ENCODE assay signal across 21 cellular contexts in genomic region chr1:84985365-84985764, GRCh38. TPM values are rescaled to one million over a fixed set of nuclear protein-coding genes. Genes with fewer than 3 reads are reported as not detected.
DNase-seq lines count a peak whose midpoint lies in the region; ATAC-seq and TF ChIP-seq lines count a peak whose summit lies in the region.
"Had no signal": no experiment of that assay in that cellular context is flagged by ENCODE, and none has a peak within 500 bp of the region (broad histone marks: within the 10 kb centered on the region; RNA-seq: fewer than 3 reads in every experiment).

No MANE protein-coding gene starts in this region.

- H3K27ac ChIP-seq in ascending aorta = no peak overlapping the region
- H3K27ac ChIP-seq: esophagus squamous epithelium, thyroid gland had no signal

- H3K9me3 Mint-ChIP-seq in activated B cell treated with CpG ODN at 0.5 μM for 24 hours = peaks cover 3% of the 10 kb centered on the region
- H3K9me3 Mint-ChIP-seq: natural killer cell had no signal

- no peaks in the 10 kb centered on the region for H3K27me3 ChIP-seq in ascending aorta
- H3K27me3 ChIP-seq: esophagus squamous epithelium, thyroid gland had no signal

- no peak for DNase-seq in activated B cell treated with CpG ODN at 0.5 μM for 24 hours
- no peak for DNase-seq in ascending aorta (ENCODE audit: low spot score in 2 of 2)
- no peak for DNase-seq in mucosa of gallbladder (ENCODE audit: low spot score)
- no peak for DNase-seq in activated CD4-positive, CD25-positive, alpha-beta regulatory T cell treated with anti-CD3 and anti-CD28 coated beads, Interleukin-2, amount 50 U/mL, for 72 hours
- DNase-seq in ACHN = no peak
- DNase-seq: activated CD4-positive, alpha-beta T cell treated with anti-CD3 and anti-CD28 coated beads for 36 hours; activated gamma-delta T cell; effector CD4-positive, alpha-beta T cell; esophagus squamous epithelium; head of caudate nucleus; natural killer cell; NCI-H1694; NCI-H69; T-helper 9 cell; thyroid gland had no signal

- no peaks in the 10 kb centered on the region for H3K4me1 ChIP-seq in ascending aorta
- H3K4me1 ChIP-seq: esophagus squamous epithelium, thyroid gland had no signal

- H3K36me3 ChIP-seq in ascending aorta = no peaks in the 10 kb centered on the region
- H3K36me3 ChIP-seq: esophagus squamous epithelium, thyroid gland had no signal

- TF ChIP-seq CTCF in activated B cell treated with CpG ODN at 0.5 μM for 24 hours (IDR thresholded peaks at IDR 0.05) = no peak
- no peak for TF ChIP-seq CTCF in ascending aorta (IDR thresholded peaks at IDR 0.05)

- no peaks in the 10 kb centered on the region for H3K9me3 ChIP-seq in ascending aorta
- H3K9me3 ChIP-seq: esophagus squamous epithelium, thyroid gland had no signal

- H3K36me3 Mint-ChIP-seq in activated B cell treated with CpG ODN at 0.5 μM for 24 hours (ENCODE audit: low read depth) = peaks cover 42% of the 10 kb centered on the region
- H3K36me3 Mint-ChIP-seq: natural killer cell had no signal

- peak overlapping the region; percentile 27 for H3K27ac Mint-ChIP-seq in activated B cell treated with CpG ODN at 0.5 μM for 24 hours
- H3K27ac Mint-ChIP-seq: activated CD4-positive, alpha-beta T cell treated with anti-CD3 and anti-CD28 coated beads for 36 hours; natural killer cell had no signal

- POLR2A ChIA-PET in activated B cell treated with CpG ODN at 0.5 μM for 24 hours (lab: Charles Lee) = interaction anchor here (1.0 kb wide), 1 partner anchor 10 kb away, joined by 4 read pairs; no protein-coding TSS in a partner anchor

- peaks cover 46% of the 10 kb centered on the region for H3K4me1 Mint-ChIP-seq in activated B cell treated with CpG ODN at 0.5 μM for 24 hours

- H3K4me3 Mint-ChIP-seq in activated B cell treated with CpG ODN at 0.5 μM for 24 hours = no peak overlapping the region
- H3K4me3 Mint-ChIP-seq: activated CD4-positive, alpha-beta T cell treated with anti-CD3 and anti-CD28 coated beads for 36 hours; central memory CD8-positive, alpha-beta T cell; natural killer cell had no signal

- ATAC-seq in GM18498 (IDR thresholded peaks at IDR 0.05; ENCODE audit: unreplicated experiment) = peak; percentile 46
- ATAC-seq in GM19397 (IDR thresholded peaks at IDR 0.05; ENCODE audit: unreplicated experiment) = peak; percentile 51
- peak; percentile 49 for ATAC-seq in HG02981 (IDR thresholded peaks at IDR 0.05; ENCODE audit: unreplicated experiment)
- ATAC-seq in activated B cell treated with CpG ODN at 0.5 μM for 24 hours (ENCODE audit: low read depth) = peak; percentile 53
- ATAC-seq: activated CD4-positive, alpha-beta T cell treated with anti-CD3 and anti-CD28 coated beads for 36 hours; natural killer cell; Panc1 had no signal

- H3K27me3 Mint-ChIP-seq in activated B cell treated with CpG ODN at 0.5 μM for 24 hours = no peaks in the 10 kb centered on the region
- H3K27me3 Mint-ChIP-seq: activated CD4-positive, alpha-beta T cell treated with anti-CD3 and anti-CD28 coated beads for 36 hours; central memory CD8-positive, alpha-beta T cell had no signal

- no peak overlapping the region for H3K4me3 ChIP-seq in ascending aorta
- H3K4me3 ChIP-seq: esophagus squamous epithelium, lung, thyroid gland had no signal

- in situ Hi-C loops in ACHN (cut with HindIII; ENCODE audit: low pct_ligation_motif_present, low pct_unique_long_range_greater_than_20kb, low sequenced_read_pairs) = no loop called here

- intact Hi-C loops in activated B cell treated with CpG ODN at 0.5 μM for 24 hours (cut with micrococcal nuclease) = loop anchor here (1.0 kb wide), 1 partner anchor 10 kb away; no protein-coding TSS in a partner anchor
- intact Hi-C loops in ascending aorta (cut with DNase I) = no loop called here

- CTCF ChIA-PET in activated B cell treated with CpG ODN at 0.5 μM for 24 hours (lab: Charles Lee) = interaction anchor here (2.2 kb wide), 1 partner anchor 40 kb away, joined by 9 read pairs; no protein-coding TSS in a partner anchor

RNA-seq across cellular contexts. Expression of gene MCOLN2, which starts 11.5 kb away (rescaled TPM):
- 60.1 and 80.2 TPM in 2 replicates for total RNA-seq in activated B cell treated with CpG ODN at 0.5 μM for 24 hours
- total RNA-seq in ascending aorta = not detected
- total RNA-seq in mucosa of gallbladder = 1.8 TPM

Comparison
In these comparisons a context has a peak if more than half of its experiments do, and no peak if none do; other contexts are left out.
1. RNA of gene MCOLN2, which starts 11.5 kb away (total RNA-seq): 60.1 to 80.2 TPM in activated B cell treated with CpG ODN at 0.5 μM for 24 hours; 1.8 TPM in mucosa of gallbladder (single experiment) and not detected in ascending aorta (single experiment); every median in the first group is over 10 times any median in the second.
2. Peak in every context shown above with its lines, with median percentiles within 50 percentile points of each other: ATAC-seq.